In genomic region chr5:170572453-170572852, GRCh38 we compare ENCODE assay signal across 8 cellular contexts.
DNase-seq lines count a peak whose midpoint lies in the region; ATAC-seq and TF ChIP-seq lines count a peak whose summit lies in the region.

No MANE protein-coding gene starts in this region.

- H3K27ac ChIP-seq in psoas muscle (no peak overlapping the region), coronary artery (no peak overlapping the region)

- H3K4me3 ChIP-seq in GM12864 (ENCODE audit: low read depth, low read length) = no peak overlapping the region
- no peak overlapping the region for H3K4me3 ChIP-seq in MG63
- H3K4me3 ChIP-seq in epithelial cell of esophagus (ENCODE audit: low read length) = no peak overlapping the region
- no peak overlapping the region for H3K4me3 ChIP-seq in psoas muscle
- H3K4me3 ChIP-seq in coronary artery = no peak overlapping the region

- WGBS in psoas muscle, 3 donors = 13 to 17% (median 16%) methylated on average over 7 of the region's 7 CpGs

- H3K36me3 ChIP-seq in MG63 (no peaks in the 10 kb centered on the region), psoas muscle (ENCODE audit: insufficient read depth in 1 of 2, low read depth in 1 of 2) (no peaks in the 10 kb centered on the region)

- H3K9me3 ChIP-seq in MG63 (peaks cover 5% of the 10 kb centered on the region), psoas muscle (no peaks in the 10 kb centered on the region)

- H3K27me3 ChIP-seq in MG63 (no peaks in the 10 kb centered on the region), psoas muscle (ENCODE audit: insufficient read depth in 3 of 3, low read length in 2 of 3) (peaks cover 0 to 22% (median 5%) of the 10 kb centered on the region in 3 donors)

- H3K4me1 ChIP-seq in psoas muscle = no peaks in the 10 kb centered on the region

- intact Hi-C loops in psoas muscle (cut with DNase I) = no loop called here

- DNase-seq in GM12864 (ENCODE audit: low read depth) (peak; percentile 10), MG63 (peak; percentile 58), epithelial cell of esophagus (ENCODE audit: low read depth) (peak; percentile 29), HUDEP-2 (lab: John Stamatoyannopoulos, UW; ENCODE audit: unreplicated experiment in 76 of 76) (no peak), RKO (ENCODE audit: low spot score) (no peak), psoas muscle (no peak), coronary artery (ENCODE audit: low spot score) (no peak)

- ATAC-seq in GM21528 (IDR thresholded peaks at IDR 0.05; ENCODE audit: low FRiP score, unreplicated experiment) (peak; percentile 81), psoas muscle (no peak)

- TF ChIP-seq CTCF in GM12864 (IDR thresholded peaks at IDR 0.05; ENCODE audit: low read depth, low read length, missing control alignments) (no peak), epithelial cell of esophagus (IDR thresholded peaks at IDR 0.05; ENCODE audit: insufficient read depth, low read depth, low read length, missing control alignments) (no peak), psoas muscle (IDR thresholded peaks at IDR 0.05) (no peak), coronary artery (IDR thresholded peaks at IDR 0.05) (no peak)

Comparison
In these comparisons a context has a peak if more than half of its experiments do, and no peak if none do; other contexts are left out.
1. DNase-seq: peak in GM12864 (single experiment), MG63 (single experiment) and epithelial cell of esophagus (single experiment); none in HUDEP-2 (0 of 76), RKO (single experiment), psoas muscle (0 of 2) and coronary artery (single experiment).